1 cellular context compared by ENCODE assay signal in genomic region chr5:172971482-172971881, GRCh38.
A peak's percentile ranks its signal among the peaks of the same experiment; 100 is the strongest.
TF ChIP-seq lines count a peak whose summit lies in the region.

No MANE protein-coding gene starts in this region.

TF ChIP-seq in K562, 482 proteins besides CTCF, POLR2A, EP300 and RAD21 (continued from another document and continues in another):
- TF ChIP-seq ZBTB33 (CRISPR knock-in tag; IDR thresholded peaks at IDR 0.05) (no peak), TEAD4 (IDR thresholded peaks at IDR 0.05; ENCODE audit: low read length) (peak; percentile 91), TEAD4 (CRISPR knock-in tag; IDR thresholded peaks at IDR 0.05; ENCODE audit: borderline replicate concordance) (no peak), ZNF133 (CRISPR knock-in tag; IDR thresholded peaks at IDR 0.05) (no peak), NFIC (IDR thresholded peaks at IDR 0.05) (peak; percentile 61), ZNF766 (CRISPR knock-in tag; conservative IDR thresholded peaks at IDR 0.05) (0 out of 2 replicates have a peak, but pooled peaks have one; percentile 24), PBX2 (CRISPR knock-in tag; IDR thresholded peaks at IDR 0.05; ENCODE audit: low read depth) (no peak), PBX2 (tag; conservative IDR thresholded peaks at IDR 0.05; ENCODE audit: low read depth) (peak; percentile 65), SMARCE1 (IDR thresholded peaks at IDR 0.05) (peak; percentile 47; the same call in 1 of the 2 replicates), ZNF583 (CRISPR knock-in tag; IDR thresholded peaks at IDR 0.05) (no peak), TRIM25 (IDR thresholded peaks at IDR 0.05; ENCODE audit: borderline replicate concordance) (no peak), TAL1 (IDR thresholded peaks at IDR 0.05) (peak; percentile 79), TRIM24 (IDR thresholded peaks at IDR 0.05) (peak in 1 of 2 experiments; percentile 66; a peak in 1 of 4 replicates), NCOR1 (IDR thresholded peaks at IDR 0.05) (peak; percentile 75), FOSL1 (tag; conservative IDR thresholded peaks at IDR 0.05) (peak; percentile 87), ADNP (tag; IDR thresholded peaks at IDR 0.05) (peak; percentile 49; the same call in 1 of the 2 replicates), SAFB (IDR thresholded peaks at IDR 0.05; ENCODE audit: borderline replicate concordance, low read depth, low read length) (no peak), PML (IDR thresholded peaks at IDR 0.05; ENCODE audit: low read length) (peak; percentile 64; the same call in 1 of the 2 replicates), FOXM1 (IDR thresholded peaks at IDR 0.05; ENCODE audit: low read depth) (peak; percentile 65; the same call in 1 of the 2 replicates), FOXM1 (CRISPR knock-in tag; IDR thresholded peaks at IDR 0.05; ENCODE audit: low read depth) (no peak), ZNF431 (CRISPR knock-in tag; IDR thresholded peaks at IDR 0.05) (no peak), ZNF639 (CRISPR knock-in tag; conservative IDR thresholded peaks at IDR 0.05 in 1 of 2, IDR thresholded peaks at IDR 0.05 in 1 of 2) (peak in 1 of 2 experiments; percentile 47; a peak in 1 of 4 replicates), ZFP36 (IDR thresholded peaks at IDR 0.05; ENCODE audit: low read depth, low read length, partially characterized antibody) (no peak), DPF2 (IDR thresholded peaks at IDR 0.05) (peak; percentile 76), JUND (IDR thresholded peaks at IDR 0.05; ENCODE audit: borderline replicate concordance, low read depth, low read length) (peak; percentile 49; the same call in 1 of the 2 replicates), JUND (tag; IDR thresholded peaks at IDR 0.05; ENCODE audit: borderline replicate concordance, low read depth, low read length) (no peak; the same call in 2 of the 3 replicates), ZNF444 (CRISPR knock-in tag; IDR thresholded peaks at IDR 0.05) (no peak), NBN (IDR thresholded peaks at IDR 0.05; ENCODE audit: low read depth) (no peak), POLR3A (IDR thresholded peaks at IDR 0.05; ENCODE audit: borderline replicate concordance, extremely low read depth, insufficient read depth, insufficient read length) (peak; percentile 49), HDAC2 (IDR thresholded peaks at IDR 0.05) (peak; percentile 61; the same call in 1 of the 2 replicates), HDAC1 (IDR thresholded peaks at IDR 0.05) (peak in 1 of 2 experiments; percentile 67; a peak in 1 of 4 replicates), C11orf30 (IDR thresholded peaks at IDR 0.05; ENCODE audit: low read depth) (no peak), MTA1 (IDR thresholded peaks at IDR 0.05; ENCODE audit: borderline replicate concordance) (peak; percentile 50; the same call in 1 of the 2 replicates), PKNOX1 (IDR thresholded peaks at IDR 0.05) (peak; percentile 34), CBFA2T3 (IDR thresholded peaks at IDR 0.05) (peak; percentile 93), STAT5A (IDR thresholded peaks at IDR 0.05; ENCODE audit: borderline replicate concordance, low read length) (peak; percentile 67; the same call in 1 of the 2 replicates), POLR2AphosphoS5 (IDR thresholded peaks at IDR 0.05; ENCODE audit: control insufficient read depth, insufficient read depth, low read depth, low read length) (0 out of 2 replicates have a peak, but pooled peaks have one; percentile 21), SIX5 (IDR thresholded peaks at IDR 0.05; ENCODE audit: borderline replicate concordance in 1 of 2, insufficient read depth in 1 of 2, low read depth in 1 of 2, low read length in 2 of 2) (no peak), PHB2 (IDR thresholded peaks at IDR 0.05; ENCODE audit: low read depth) (no peak), SMARCA4 (IDR thresholded peaks at IDR 0.05) (peak; percentile 60; the same call in 1 of the 2 replicates), KLF16 (IDR thresholded peaks at IDR 0.05) (peak; percentile 49; the same call in 1 of the 2 replicates), SOX6 (IDR thresholded peaks at IDR 0.05) (peak; percentile 66; the same call in 1 of the 2 replicates), ZBTB11 (CRISPR knock-in tag; IDR thresholded peaks at IDR 0.05) (no peak), ZNF282 (CRISPR knock-in tag; IDR thresholded peaks at IDR 0.05) (no peak)
